8 cellular contexts compared by ENCODE assay signal in genomic region chr12:56521590-56522371, GRCh38. TPM values are rescaled to one million over a fixed set of nuclear protein-coding genes. Genes with fewer than 3 reads are reported as not detected.
DNase-seq lines count a peak whose midpoint lies in the region; TF ChIP-seq lines count a peak whose summit lies in the region.

Gene RBMS2, plus strand, starts transcription at chr12:56521820. Its CDS starts 204 bp downstream, at chr12:56522024.

- in situ Hi-C loops in ACHN (cut with HindIII; ENCODE audit: low pct_ligation_motif_present, low pct_unique_long_range_greater_than_20kb, low sequenced_read_pairs), result loop anchor here (5.0 kb wide), 1 partner anchor 51 kb away; no protein-coding TSS in a partner anchor

- H3K36me3 ChIP-seq in sigmoid colon, result no peaks in the 10 kb centered on the region

- 1 to 3% methylated on average over 15 of the region's 15 CpGs for WGBS in sigmoid colon, 2 donors

- TF ChIP-seq POLR2A in sigmoid colon (IDR thresholded peaks at IDR 0.05), result peak; percentile 7 to 14

- DNase-seq in ACHN (peak; percentile 97), GM19238 (ENCODE audit: insufficient read length, low spot score) (peak; percentile 18), NCI-H2081 (lab: John Stamatoyannopoulos, UW) (peak; percentile 51 to 74), UCSD-AML1 (lab: John Stamatoyannopoulos, UW; ENCODE audit: unreplicated experiment) (peak; percentile 46), cerebellar cortex (ENCODE audit: low spot score) (peak; percentile 94), iPS-NIHi7 (ENCODE audit: extremely low spot score) (peak; percentile 83), sigmoid colon (peak; percentile 95), cortex of kidney (lab: John Stamatoyannopoulos, UW) (no peak)

- intact Hi-C loops in sigmoid colon (cut with DNase I), result loop anchor here (2.0 kb wide), 1 partner anchor 115 kb away; no protein-coding TSS in a partner anchor

- H3K4me3 ChIP-seq in sigmoid colon, result peak within 1 kb of the TSS; percentile 53 to 68 (median 60)

- peaks cover 0 to 54% (median 47%) of the 10 kb centered on the region in 4 donors for H3K4me1 ChIP-seq in sigmoid colon

- peak within 1 kb of the TSS; percentile 90 to 94 (median 92) for H3K27ac ChIP-seq in sigmoid colon

- no peaks in the 10 kb centered on the region for H3K27me3 ChIP-seq in sigmoid colon

- peak in 1 of 4 donors; percentile 6 for TF ChIP-seq EP300 in sigmoid colon (IDR thresholded peaks at IDR 0.05)

- no peaks in the 10 kb centered on the region for H3K9me3 ChIP-seq in sigmoid colon

- TF ChIP-seq CTCF in sigmoid colon (IDR thresholded peaks at IDR 0.05), result no peak

RNA-seq across cellular contexts. Expression of gene RBMS2, which starts in this region (rescaled TPM):
- total RNA-seq in sigmoid colon, result 10 to 100 TPM; 20.6 to 33.0 (median 23.1) TPM
- polyA plus RNA-seq in sigmoid colon, result 10 to 100 TPM in 1 of 3 donors, 1 to 10 TPM in 2; 8.4 to 12.3 (median 9.8) TPM
